Comparison of ENCODE assay signal across 24 cellular contexts in the genomic region with DNA sequence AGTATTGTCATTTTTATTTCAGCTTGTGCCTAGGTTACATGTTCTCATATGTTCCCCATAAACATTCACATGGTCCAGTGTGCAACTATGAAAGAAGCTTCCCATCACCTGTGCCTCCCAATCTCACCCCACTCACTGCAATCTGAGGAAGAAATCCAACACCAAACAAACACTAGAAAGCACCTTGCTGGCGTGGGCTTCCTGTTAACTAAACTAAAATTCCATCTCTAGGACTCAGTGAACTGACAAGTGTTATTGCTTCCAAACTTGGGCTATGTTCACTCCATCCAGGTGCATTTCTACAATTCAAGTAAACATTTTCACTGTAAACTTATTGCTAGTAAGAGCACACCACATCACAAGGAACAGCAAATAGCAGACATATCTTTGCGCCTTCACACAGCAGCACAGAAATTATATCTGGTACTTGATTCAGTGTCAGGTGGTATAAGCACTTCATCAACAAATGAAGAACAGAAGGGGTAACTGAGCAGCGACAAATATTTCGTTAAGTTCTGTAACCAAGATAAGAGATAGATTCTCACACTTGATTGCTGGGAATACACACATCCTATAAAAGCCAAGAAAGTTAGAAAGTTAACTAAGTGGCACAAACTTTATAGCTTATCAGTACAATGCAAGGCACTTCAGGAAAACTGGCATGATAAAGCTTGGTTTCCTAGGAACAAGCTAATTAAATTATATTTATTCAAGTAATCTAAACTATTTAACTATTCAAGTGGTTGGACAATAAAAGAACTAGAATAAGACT. TPM values are rescaled to one million over a fixed set of nuclear protein-coding genes. Genes with fewer than 3 reads are reported as not detected.
DNase-seq lines count a peak whose midpoint lies in the region; TF ChIP-seq lines count a peak whose summit lies in the region.
"Had no signal": no experiment of that assay in that cellular context is flagged by ENCODE, and none has a peak within 500 bp of the region (broad histone marks: within the 10 kb centered on the region; RNA-seq: fewer than 3 reads in every experiment).

No MANE protein-coding gene starts in this region.

- H3K9me3 ChIP-seq in thyroid gland = no peaks in the 10 kb centered on the region

- no peaks in the 10 kb centered on the region for H3K36me3 ChIP-seq in thyroid gland

- H3K4me3 ChIP-seq in thyroid gland (replicated peaks in 1 of 3) = no peak overlapping the region
- H3K4me3 ChIP-seq: GM23248 had no signal

- no peaks in the 10 kb centered on the region for H3K27me3 ChIP-seq in thyroid gland

- 43 to 50% methylated on average over 4 of the region's 4 CpGs for WGBS in thyroid gland, 2 donors

- peaks cover 13 to 24% of the 10 kb centered on the region in 2 donors for H3K4me1 ChIP-seq in thyroid gland

- no peak for TF ChIP-seq POLR2A in thyroid gland (IDR thresholded peaks at IDR 0.05)

- TF ChIP-seq CTCF in thyroid gland (IDR thresholded peaks at IDR 0.05) = no peak

- H3K27ac ChIP-seq in thyroid gland (peak overlapping the region in 2 of 3 donors; percentile 35 to 39), substantia nigra (ENCODE audit: low read depth, low read length, poor library complexity, severe bottlenecking) (no peak overlapping the region)
- H3K27ac ChIP-seq: 22Rv1, C4-2B, GM23248, RWPE1 had no signal

- intact Hi-C loops in thyroid gland (cut with DNase I) = no loop called here

- DNase-seq in DMS153 (lab: John Stamatoyannopoulos, UW) (peak; percentile 7), DMS153 treated with DMSO at 0.1 percent for 48 hours (lab: John Stamatoyannopoulos, UW; ENCODE audit: unreplicated experiment) (no peak), NCI-H2029 (lab: John Stamatoyannopoulos, UW) (peak; percentile 10), left kidney (ENCODE audit: low read depth, low spot score) (peak; percentile 48), thyroid gland (peak; percentile 36 to 48), HK-2 (ENCODE audit: unreplicated experiment) (no peak), substantia nigra (lab: John Stamatoyannopoulos, UW) (no peak)
- DNase-seq: CD8-positive, alpha-beta T cell; DMS 273 treated with DMSO at 0.1 percent for 48 hours; GM23248; H7; KBM-7; MV-4-11; NCI-H1105; NCI-H1436 treated with DMSO at 0.1 percent for 48 hours; NCI-H187 treated with DMSO at 0.1 percent for 48 hours; NCI-H446 treated with DMSO at 0.1 percent for 48 hours; NCI-H69; SHP77 had no signal

RNA-seq across cellular contexts. Expression of gene KCNJ15, which starts 8.9 kb away (rescaled TPM):
- 10 to 100 TPM; 29.2 to 71.2 (median 59.5) TPM for total RNA-seq in thyroid gland
- total RNA-seq: B cell; CD8-positive, alpha-beta T cell; H7; OCI-LY7 had no signal

Comparison
In these comparisons a context has a peak if more than half of its experiments do, and no peak if none do; other contexts are left out.
1. DNase-seq: peak in DMS153 (single experiment), NCI-H2029 (single experiment), left kidney (single experiment) and thyroid gland (2 of 2); none in DMS153 treated with DMSO at 0.1 percent for 48 hours (single experiment), HK-2 (single experiment) and substantia nigra (0 of 49).